15 cellular contexts compared by ENCODE assay signal in genomic region chr4:184721254-184721653, GRCh38. TPM values are rescaled to one million over a fixed set of nuclear protein-coding genes. Genes with fewer than 3 reads are reported as not detected.
DNase-seq lines count a peak whose midpoint lies in the region; ATAC-seq and TF ChIP-seq lines count a peak whose summit lies in the region.
"Had no signal": no experiment of that assay in that cellular context is flagged by ENCODE, and none has a peak within 500 bp of the region (broad histone marks: within the 10 kb centered on the region; RNA-seq: fewer than 3 reads in every experiment).

No MANE protein-coding gene starts in this region.

- H3K36me3 Mint-ChIP-seq in activated T-cell treated with anti-CD3 and anti-CD28 coated beads, Interleukin-2, amount 50 U/mL, for 72 hours (ENCODE audit: insufficient read depth in 2 of 2): peaks cover 41 to 79% of the 10 kb centered on the region in 2 donors
- peaks cover 66% of the 10 kb centered on the region for H3K36me3 Mint-ChIP-seq in activated T-helper 1 cell treated with anti-CD3 and anti-CD28 coated beads, Interleukin-12 subunit alpha, Interleukin-12 subunit beta, Interleukin-2, Interleukin-4 antibody, amounts not matched to agents 30 ng/mL and 10 ng/mL and 1 ng/mL, durations not matched to agents 14 hours and 24 hours and 36 hours (ENCODE audit: low read depth)

- no peaks in the 10 kb centered on the region for H3K27me3 Mint-ChIP-seq in activated T-cell treated with anti-CD3 and anti-CD28 coated beads, Interleukin-2, amount 50 U/mL, for 72 hours (ENCODE audit: low read depth)
- H3K27me3 Mint-ChIP-seq in activated T-helper 1 cell treated with anti-CD3 and anti-CD28 coated beads, Interleukin-12 subunit alpha, Interleukin-12 subunit beta, Interleukin-2, Interleukin-4 antibody, amounts not matched to agents 30 ng/mL and 10 ng/mL and 1 ng/mL, durations not matched to agents 14 hours and 24 hours and 36 hours (ENCODE audit: insufficient read depth): no peaks in the 10 kb centered on the region
- H3K27me3 Mint-ChIP-seq: CD4-positive, alpha-beta memory T cell had no signal

- DNase-seq in activated T-cell treated with anti-CD3 and anti-CD28 coated beads, Interleukin-2, amount 50 U/mL, for 72 hours: no peak
- no peak for DNase-seq in activated T-cell treated with anti-CD3 and anti-CD28 coated beads for 4 hours
- DNase-seq in HEK293T (ENCODE audit: extremely low spot score): no peak
- no peak for DNase-seq in activated T-helper 1 cell treated with anti-CD3 and anti-CD28 coated beads, Interleukin-12 subunit alpha, Interleukin-12 subunit beta, Interleukin-2, Interleukin-4 antibody, amounts not matched to agents 30 ng/mL and 10 ng/mL and 1 ng/mL, durations not matched to agents 14 hours and 24 hours and 36 hours (ENCODE audit: low spot score)
- no peak for DNase-seq in amygdala (lab: John Stamatoyannopoulos, UW)
- DNase-seq: C1 segment of cervical spinal cord; Calu3; CD4-positive, alpha-beta memory T cell; COR-L47; DMS53; DMS79 treated with DMSO at 0.1 percent for 48 hours; GF-D8; GOT3 had no signal

- ATAC-seq in activated T-cell treated with anti-CD3 and anti-CD28 coated beads, Interleukin-2, amount 50 U/mL, for 72 hours (replicated peaks in 1 of 2): no peak
- ATAC-seq in GM18502 (IDR thresholded peaks at IDR 0.05; ENCODE audit: poor library complexity, unreplicated experiment) (no peak), GM18909 (IDR thresholded peaks at IDR 0.05; ENCODE audit: poor library complexity, unreplicated experiment) (no peak)

- H3K4me1 Mint-ChIP-seq in activated T-cell treated with anti-CD3 and anti-CD28 coated beads, Interleukin-2, amount 50 U/mL, for 72 hours (ENCODE audit: low read depth): no peaks in the 10 kb centered on the region
- peaks cover 61% of the 10 kb centered on the region for H3K4me1 Mint-ChIP-seq in activated T-helper 1 cell treated with anti-CD3 and anti-CD28 coated beads, Interleukin-12 subunit alpha, Interleukin-12 subunit beta, Interleukin-2, Interleukin-4 antibody, amounts not matched to agents 30 ng/mL and 10 ng/mL and 1 ng/mL, durations not matched to agents 14 hours and 24 hours and 36 hours (ENCODE audit: low read depth)

- CTCF ChIA-PET in HEK293T (lab: Yijun Ruan, JAX): no interaction called here

- intact Hi-C loops in activated T-helper 1 cell treated with anti-CD3 and anti-CD28 coated beads, Interleukin-12 subunit alpha, Interleukin-12 subunit beta, Interleukin-2, Interleukin-4 antibody, amounts not matched to agents 30 ng/mL and 10 ng/mL and 1 ng/mL, durations not matched to agents 14 hours and 24 hours and 36 hours (cut with micrococcal nuclease): no loop called here

- peaks cover 0 to 11% of the 10 kb centered on the region in 2 donors for H3K9me3 Mint-ChIP-seq in activated T-cell treated with anti-CD3 and anti-CD28 coated beads, Interleukin-2, amount 50 U/mL, for 72 hours
- peaks cover 8% of the 10 kb centered on the region for H3K9me3 Mint-ChIP-seq in activated T-helper 1 cell treated with anti-CD3 and anti-CD28 coated beads, Interleukin-12 subunit alpha, Interleukin-12 subunit beta, Interleukin-2, Interleukin-4 antibody, amounts not matched to agents 30 ng/mL and 10 ng/mL and 1 ng/mL, durations not matched to agents 14 hours and 24 hours and 36 hours

- H3K4me3 Mint-ChIP-seq in activated T-cell treated with anti-CD3 and anti-CD28 coated beads, Interleukin-2, amount 50 U/mL, for 72 hours: no peak overlapping the region
- no peak overlapping the region for H3K4me3 Mint-ChIP-seq in activated T-helper 1 cell treated with anti-CD3 and anti-CD28 coated beads, Interleukin-12 subunit alpha, Interleukin-12 subunit beta, Interleukin-2, Interleukin-4 antibody, amounts not matched to agents 30 ng/mL and 10 ng/mL and 1 ng/mL, durations not matched to agents 14 hours and 24 hours and 36 hours
- H3K4me3 Mint-ChIP-seq: CD4-positive, alpha-beta memory T cell had no signal

- POLR2A ChIA-PET in HEK293T (lab: Yijun Ruan, JAX): interaction anchor here (1.0 to 6.0 kb wide), 3 partner anchors 8 to 12 kb away, joined by 3 to 43 read pairs (median 3); partner anchors contain the start of gene CENPU

- H3K27ac Mint-ChIP-seq in activated T-cell treated with anti-CD3 and anti-CD28 coated beads, Interleukin-2, amount 50 U/mL, for 72 hours: peak overlapping the region; percentile 58
- H3K27ac Mint-ChIP-seq in activated T-helper 1 cell treated with anti-CD3 and anti-CD28 coated beads, Interleukin-12 subunit alpha, Interleukin-12 subunit beta, Interleukin-2, Interleukin-4 antibody, amounts not matched to agents 30 ng/mL and 10 ng/mL and 1 ng/mL, durations not matched to agents 14 hours and 24 hours and 36 hours: peak overlapping the region; percentile 22
- H3K27ac Mint-ChIP-seq: CD4-positive, alpha-beta memory T cell had no signal

TF ChIP-seq in HEK293T, 16 proteins besides CTCF, POLR2A, EP300 and RAD21:
- peak; percentile 86 for TF ChIP-seq ZNF384 (IDR thresholded peaks at IDR 0.05)
- no peak for TF ChIP-seq SUZ12 (IDR thresholded peaks at IDR 0.05)

RNA-seq across cellular contexts. Expression of gene CENPU, which starts 12.6 kb away (rescaled TPM):
- total RNA-seq in activated T-cell treated with anti-CD3 and anti-CD28 coated beads, Interleukin-2, amount 50 U/mL, for 72 hours: 10 to 100 TPM; 80.9 to 82.3 TPM
- total RNA-seq in activated T-helper 1 cell treated with anti-CD3 and anti-CD28 coated beads, Interleukin-12 subunit alpha, Interleukin-12 subunit beta, Interleukin-2, Interleukin-4 antibody, amounts not matched to agents 30 ng/mL and 10 ng/mL and 1 ng/mL, durations not matched to agents 14 hours and 24 hours and 36 hours: 78.3 and 80.3 TPM in 2 replicates
